Comparison of ENCODE assay signal across 16 cellular contexts in genomic region chr20:8375898-8376297, GRCh38.
"Had no signal": no experiment of that assay in that cellular context is flagged by ENCODE, and none has a peak within 500 bp of the region (broad histone marks: within the 10 kb centered on the region; RNA-seq: fewer than 3 reads in every experiment).

No MANE protein-coding gene starts in this region.

- H3K9me3 ChIP-seq: body of pancreas, esophagus squamous epithelium, suprapubic skin, upper lobe of right lung had no signal

- H3K27me3 ChIP-seq: body of pancreas, dorsolateral prefrontal cortex, esophagus squamous epithelium, suprapubic skin, upper lobe of right lung had no signal

- H3K4me3 ChIP-seq: body of pancreas, dorsolateral prefrontal cortex, esophagus squamous epithelium, suprapubic skin, upper lobe of right lung had no signal

- H3K36me3 ChIP-seq: esophagus squamous epithelium, suprapubic skin, upper lobe of right lung had no signal

- ATAC-seq: activated naive CD8-positive, alpha-beta T cell treated with anti-CD3 and anti-CD28 coated beads, Interleukin-2, amount 50 U/mL, for 24 hours; body of pancreas; left colon; naive thymus-derived CD4-positive, alpha-beta T cell; sciatic nerve; upper lobe of right lung had no signal

- DNase-seq: activated CD4-positive, alpha-beta T cell treated with anti-CD3 and anti-CD28 coated beads for 4 hours; activated naive CD4-positive, alpha-beta T cell treated with Interleukin-2 at 50 U/mL for 16 hours; activated naive CD8-positive, alpha-beta T cell treated with anti-CD3 and anti-CD28 coated beads, Interleukin-2, amount 50 U/mL, for 24 hours; body of pancreas; dorsolateral prefrontal cortex; esophagus squamous epithelium; immature natural killer cell; left colon; naive thymus-derived CD4-positive, alpha-beta T cell; nucleus accumbens; stimulated activated CD4-positive, alpha-beta T cell treated with anti-CD3 and anti-CD28 coated beads, Interleukin-2, amount 100 ng/mL, for 48 hours; stimulated activated naive CD4-positive, alpha-beta T cell treated with Interleukin-2 at 50 U/mL for 16 hours; T-helper 1 cell; upper lobe of right lung had no signal
